27 cellular contexts compared by ENCODE assay signal in the genomic region with DNA sequence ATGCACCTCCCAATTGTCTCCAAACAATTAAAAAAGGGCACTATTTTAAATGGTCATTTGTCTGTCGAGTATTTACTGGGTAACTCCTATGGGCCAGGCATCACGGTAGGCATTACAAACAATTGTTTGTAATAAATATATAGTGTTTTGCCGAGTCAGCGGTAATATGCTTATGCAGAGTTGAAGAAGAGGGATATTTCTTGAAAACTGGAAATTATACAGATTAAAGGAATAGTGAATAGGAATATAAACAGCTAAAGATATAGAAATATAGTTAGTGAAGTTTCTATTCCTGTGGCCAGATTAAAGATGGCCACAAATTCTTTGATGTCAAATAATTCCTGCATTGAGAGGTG.
"Had no signal": no experiment of that assay in that cellular context is flagged by ENCODE, and none has a peak within 500 bp of the region (broad histone marks: within the 10 kb centered on the region; RNA-seq: fewer than 3 reads in every experiment).

No MANE protein-coding gene starts in this region.

- H3K9me2 ChIP-seq: SK-N-SH had no signal

- FAIRE-seq: astrocyte, TTC549 had no signal

- ATAC-seq: activated CD8-positive, alpha-beta T cell treated with anti-CD3 and anti-CD28 coated beads for 36 hours; activated naive CD4-positive, alpha-beta T cell treated with anti-CD3 and anti-CD28 coated beads, Interleukin-2, amount 50 U/mL, for 72 hours; body of pancreas had no signal

- H3K4me2 ChIP-seq: SK-N-SH had no signal

- H3K9me3 ChIP-seq: adrenal gland, body of pancreas, breast epithelium, Peyer's patch, SJSA1, SK-N-SH had no signal

- H3K4me3 ChIP-seq: adrenal gland, body of pancreas, breast epithelium, Peyer's patch, SJSA1 had no signal

- H3K4me1 ChIP-seq: adrenal gland, body of pancreas, breast epithelium, Peyer's patch, SJSA1 had no signal

- H3K27ac ChIP-seq: body of pancreas, breast epithelium, Peyer's patch, SJSA1, VCaP had no signal

- DNase-seq: activated B cell treated with CpG ODN at 0.5 μM for 24 hours; activated CD4-positive, alpha-beta T cell treated with anti-CD3 and anti-CD28 coated beads for 48 hours; activated CD4-positive, alpha-beta T cell treated with anti-CD3 and anti-CD28 coated beads, Interleukin-2, amount 50 U/mL, for 4 hours; activated CD4-positive, CD25-positive, alpha-beta regulatory T cell treated with anti-CD3 and anti-CD28 coated beads, Interleukin-2, amount 50 U/mL, for 72 hours; activated CD8-positive, alpha-beta T cell treated with anti-CD3 and anti-CD28 coated beads for 36 hours; activated gamma-delta T cell; activated naive CD4-positive, alpha-beta T cell treated with anti-CD3 and anti-CD28 coated beads for 36 hours; activated T-cell treated with anti-CD3 and anti-CD28 coated beads, Interleukin-2, amount 50 U/mL, for 24 hours; Karpas-422; NCI-H1105; NCI-H1417 treated with DMSO at 0.1 percent for 48 hours; NCI-H187 treated with DMSO at 0.1 percent for 48 hours; NCI-H2081 treated with DMSO at 0.1 percent for 48 hours; NK-92 treated with Interleukin-12 subunit alpha and Interleukin-12 subunit beta, amount 100 ng/mL, for 24 hours; PC-3; RPMI8226; SHP77 treated with DMSO at 0.1 percent for 48 hours; SK-N-SH had no signal

- H3K36me3 ChIP-seq: adrenal gland, breast epithelium, Peyer's patch, SJSA1 had no signal

- H3K27me3 ChIP-seq: adrenal gland, body of pancreas, breast epithelium, Peyer's patch, SJSA1 had no signal
